ENCODE assay signal across 1 cellular context in the genomic region with DNA sequence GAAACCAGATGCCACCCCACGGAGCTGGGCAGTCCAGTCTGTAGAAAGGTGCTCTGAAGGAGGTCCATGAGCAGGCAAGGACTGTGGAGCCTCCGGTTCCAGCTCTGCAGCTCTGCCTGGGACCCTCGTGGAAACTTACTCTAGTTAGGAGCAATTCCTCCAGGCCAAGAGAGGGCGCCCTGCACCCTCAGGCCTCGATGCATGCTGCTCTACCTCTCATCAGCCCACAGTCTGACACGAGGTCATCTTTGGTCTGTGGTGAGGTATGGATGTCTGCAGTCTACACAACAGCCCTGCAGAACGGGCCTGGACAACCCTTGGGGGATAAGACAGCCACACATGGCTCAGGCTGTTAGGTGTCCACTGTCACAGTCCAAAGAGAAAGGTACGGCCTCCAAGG.
TF ChIP-seq lines count a peak whose summit lies in the region.

No MANE protein-coding gene starts in this region.

TF ChIP-seq in K562, 482 proteins besides CTCF, POLR2A, EP300 and RAD21 (continued from another document):
- TF ChIP-seq ZNF277 (CRISPR knock-in tag; IDR thresholded peaks at IDR 0.05; ENCODE audit: borderline replicate concordance): no peak
- 0 out of 3 replicates have a peak, but pooled peaks of 1 of the 2 experiments have one; percentile 42 for TF ChIP-seq CBX3 (IDR thresholded peaks at IDR 0.05; ENCODE audit: borderline replicate concordance in 1 of 2, low read length in 2 of 2)
- TF ChIP-seq NR2C1 (IDR thresholded peaks at IDR 0.05): no peak
- TF ChIP-seq NR2C1 (tag; IDR thresholded peaks at IDR 0.05): 0 out of 2 replicates have a peak, but pooled peaks have one; percentile 10
- no peak for TF ChIP-seq ZNF263 (CRISPR knock-in tag; IDR thresholded peaks at IDR 0.05; ENCODE audit: borderline replicate concordance)
- TF ChIP-seq L3MBTL2 (IDR thresholded peaks at IDR 0.05): peak; percentile 95
- peak; percentile 38 to 77 for TF ChIP-seq E2F6 (IDR thresholded peaks at IDR 0.05; ENCODE audit: borderline replicate concordance in 1 of 2, extremely low read depth in 1 of 2, insufficient read depth in 1 of 2, insufficient read length in 1 of 2, low read depth in 1 of 2, low read length in 1 of 2, poor library complexity in 1 of 2, severe bottlenecking in 1 of 2)
- TF ChIP-seq, protein P1, sequence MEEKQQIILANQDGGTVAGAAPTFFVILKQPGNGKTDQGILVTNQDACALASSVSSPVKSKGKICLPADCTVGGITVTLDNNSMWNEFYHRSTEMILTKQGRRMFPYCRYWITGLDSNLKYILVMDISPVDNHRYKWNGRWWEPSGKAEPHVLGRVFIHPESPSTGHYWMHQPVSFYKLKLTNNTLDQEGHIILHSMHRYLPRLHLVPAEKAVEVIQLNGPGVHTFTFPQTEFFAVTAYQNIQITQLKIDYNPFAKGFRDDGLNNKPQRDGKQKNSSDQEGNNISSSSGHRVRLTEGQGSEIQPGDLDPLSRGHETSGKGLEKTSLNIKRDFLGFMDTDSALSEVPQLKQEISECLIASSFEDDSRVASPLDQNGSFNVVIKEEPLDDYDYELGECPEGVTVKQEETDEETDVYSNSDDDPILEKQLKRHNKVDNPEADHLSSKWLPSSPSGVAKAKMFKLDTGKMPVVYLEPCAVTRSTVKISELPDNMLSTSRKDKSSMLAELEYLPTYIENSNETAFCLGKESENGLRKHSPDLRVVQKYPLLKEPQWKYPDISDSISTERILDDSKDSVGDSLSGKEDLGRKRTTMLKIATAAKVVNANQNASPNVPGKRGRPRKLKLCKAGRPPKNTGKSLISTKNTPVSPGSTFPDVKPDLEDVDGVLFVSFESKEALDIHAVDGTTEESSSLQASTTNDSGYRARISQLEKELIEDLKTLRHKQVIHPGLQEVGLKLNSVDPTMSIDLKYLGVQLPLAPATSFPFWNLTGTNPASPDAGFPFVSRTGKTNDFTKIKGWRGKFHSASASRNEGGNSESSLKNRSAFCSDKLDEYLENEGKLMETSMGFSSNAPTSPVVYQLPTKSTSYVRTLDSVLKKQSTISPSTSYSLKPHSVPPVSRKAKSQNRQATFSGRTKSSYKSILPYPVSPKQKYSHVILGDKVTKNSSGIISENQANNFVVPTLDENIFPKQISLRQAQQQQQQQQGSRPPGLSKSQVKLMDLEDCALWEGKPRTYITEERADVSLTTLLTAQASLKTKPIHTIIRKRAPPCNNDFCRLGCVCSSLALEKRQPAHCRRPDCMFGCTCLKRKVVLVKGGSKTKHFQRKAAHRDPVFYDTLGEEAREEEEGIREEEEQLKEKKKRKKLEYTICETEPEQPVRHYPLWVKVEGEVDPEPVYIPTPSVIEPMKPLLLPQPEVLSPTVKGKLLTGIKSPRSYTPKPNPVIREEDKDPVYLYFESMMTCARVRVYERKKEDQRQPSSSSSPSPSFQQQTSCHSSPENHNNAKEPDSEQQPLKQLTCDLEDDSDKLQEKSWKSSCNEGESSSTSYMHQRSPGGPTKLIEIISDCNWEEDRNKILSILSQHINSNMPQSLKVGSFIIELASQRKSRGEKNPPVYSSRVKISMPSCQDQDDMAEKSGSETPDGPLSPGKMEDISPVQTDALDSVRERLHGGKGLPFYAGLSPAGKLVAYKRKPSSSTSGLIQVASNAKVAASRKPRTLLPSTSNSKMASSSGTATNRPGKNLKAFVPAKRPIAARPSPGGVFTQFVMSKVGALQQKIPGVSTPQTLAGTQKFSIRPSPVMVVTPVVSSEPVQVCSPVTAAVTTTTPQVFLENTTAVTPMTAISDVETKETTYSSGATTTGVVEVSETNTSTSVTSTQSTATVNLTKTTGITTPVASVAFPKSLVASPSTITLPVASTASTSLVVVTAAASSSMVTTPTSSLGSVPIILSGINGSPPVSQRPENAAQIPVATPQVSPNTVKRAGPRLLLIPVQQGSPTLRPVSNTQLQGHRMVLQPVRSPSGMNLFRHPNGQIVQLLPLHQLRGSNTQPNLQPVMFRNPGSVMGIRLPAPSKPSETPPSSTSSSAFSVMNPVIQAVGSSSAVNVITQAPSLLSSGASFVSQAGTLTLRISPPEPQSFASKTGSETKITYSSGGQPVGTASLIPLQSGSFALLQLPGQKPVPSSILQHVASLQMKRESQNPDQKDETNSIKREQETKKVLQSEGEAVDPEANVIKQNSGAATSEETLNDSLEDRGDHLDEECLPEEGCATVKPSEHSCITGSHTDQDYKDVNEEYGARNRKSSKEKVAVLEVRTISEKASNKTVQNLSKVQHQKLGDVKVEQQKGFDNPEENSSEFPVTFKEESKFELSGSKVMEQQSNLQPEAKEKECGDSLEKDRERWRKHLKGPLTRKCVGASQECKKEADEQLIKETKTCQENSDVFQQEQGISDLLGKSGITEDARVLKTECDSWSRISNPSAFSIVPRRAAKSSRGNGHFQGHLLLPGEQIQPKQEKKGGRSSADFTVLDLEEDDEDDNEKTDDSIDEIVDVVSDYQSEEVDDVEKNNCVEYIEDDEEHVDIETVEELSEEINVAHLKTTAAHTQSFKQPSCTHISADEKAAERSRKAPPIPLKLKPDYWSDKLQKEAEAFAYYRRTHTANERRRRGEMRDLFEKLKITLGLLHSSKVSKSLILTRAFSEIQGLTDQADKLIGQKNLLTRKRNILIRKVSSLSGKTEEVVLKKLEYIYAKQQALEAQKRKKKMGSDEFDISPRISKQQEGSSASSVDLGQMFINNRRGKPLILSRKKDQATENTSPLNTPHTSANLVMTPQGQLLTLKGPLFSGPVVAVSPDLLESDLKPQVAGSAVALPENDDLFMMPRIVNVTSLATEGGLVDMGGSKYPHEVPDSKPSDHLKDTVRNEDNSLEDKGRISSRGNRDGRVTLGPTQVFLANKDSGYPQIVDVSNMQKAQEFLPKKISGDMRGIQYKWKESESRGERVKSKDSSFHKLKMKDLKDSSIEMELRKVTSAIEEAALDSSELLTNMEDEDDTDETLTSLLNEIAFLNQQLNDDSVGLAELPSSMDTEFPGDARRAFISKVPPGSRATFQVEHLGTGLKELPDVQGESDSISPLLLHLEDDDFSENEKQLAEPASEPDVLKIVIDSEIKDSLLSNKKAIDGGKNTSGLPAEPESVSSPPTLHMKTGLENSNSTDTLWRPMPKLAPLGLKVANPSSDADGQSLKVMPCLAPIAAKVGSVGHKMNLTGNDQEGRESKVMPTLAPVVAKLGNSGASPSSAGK (IDR thresholded peaks at IDR 0.05): peak; percentile 90
- peak; percentile 79 for TF ChIP-seq CTCFL (IDR thresholded peaks at IDR 0.05; ENCODE audit: borderline replicate concordance, insufficient read depth, low read depth, low read length, poor library complexity, severe bottlenecking)
- TF ChIP-seq NR3C1 (CRISPR knock-in tag; IDR thresholded peaks at IDR 0.05): no peak
- 0 out of 4 replicates have a peak, but pooled peaks of 1 of the 2 experiments have one; percentile 26 for TF ChIP-seq MAZ (CRISPR knock-in tag; conservative IDR thresholded peaks at IDR 0.05 in 1 of 2, IDR thresholded peaks at IDR 0.05 in 1 of 2)
- no peak for TF ChIP-seq ZNF639 (CRISPR knock-in tag; conservative IDR thresholded peaks at IDR 0.05 in 1 of 2, IDR thresholded peaks at IDR 0.05 in 1 of 2)
- TF ChIP-seq RAD51 (IDR thresholded peaks at IDR 0.05; ENCODE audit: borderline replicate concordance, low read depth): no peak
- TF ChIP-seq YY1 (IDR thresholded peaks at IDR 0.05; ENCODE audit: borderline replicate concordance in 1 of 3, control insufficient read depth in 1 of 3, extremely low read depth in 1 of 3, insufficient read depth in 3 of 3, insufficient read length in 1 of 3, insufficient replicate concordance in 2 of 3, low read depth in 1 of 3, low read length in 2 of 3): peak in 1 of 3 experiments; percentile 9
- TF ChIP-seq BACH1 (tag; IDR thresholded peaks at IDR 0.05): no peak
- no peak for TF ChIP-seq MTF1 (CRISPR knock-in tag; IDR thresholded peaks at IDR 0.05; ENCODE audit: borderline replicate concordance)
- TF ChIP-seq, protein P2, sequence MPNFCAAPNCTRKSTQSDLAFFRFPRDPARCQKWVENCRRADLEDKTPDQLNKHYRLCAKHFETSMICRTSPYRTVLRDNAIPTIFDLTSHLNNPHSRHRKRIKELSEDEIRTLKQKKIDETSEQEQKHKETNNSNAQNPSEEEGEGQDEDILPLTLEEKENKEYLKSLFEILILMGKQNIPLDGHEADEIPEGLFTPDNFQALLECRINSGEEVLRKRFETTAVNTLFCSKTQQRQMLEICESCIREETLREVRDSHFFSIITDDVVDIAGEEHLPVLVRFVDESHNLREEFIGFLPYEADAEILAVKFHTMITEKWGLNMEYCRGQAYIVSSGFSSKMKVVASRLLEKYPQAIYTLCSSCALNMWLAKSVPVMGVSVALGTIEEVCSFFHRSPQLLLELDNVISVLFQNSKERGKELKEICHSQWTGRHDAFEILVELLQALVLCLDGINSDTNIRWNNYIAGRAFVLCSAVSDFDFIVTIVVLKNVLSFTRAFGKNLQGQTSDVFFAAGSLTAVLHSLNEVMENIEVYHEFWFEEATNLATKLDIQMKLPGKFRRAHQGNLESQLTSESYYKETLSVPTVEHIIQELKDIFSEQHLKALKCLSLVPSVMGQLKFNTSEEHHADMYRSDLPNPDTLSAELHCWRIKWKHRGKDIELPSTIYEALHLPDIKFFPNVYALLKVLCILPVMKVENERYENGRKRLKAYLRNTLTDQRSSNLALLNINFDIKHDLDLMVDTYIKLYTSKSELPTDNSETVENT (CRISPR knock-in tag; IDR thresholded peaks at IDR 0.05): peak; percentile 67; the same call in 1 of the 2 replicates
- TF ChIP-seq HCFC1 (IDR thresholded peaks at IDR 0.05; ENCODE audit: low read depth, low read length): 0 out of 2 replicates have a peak, but pooled peaks have one; percentile 22
